1 cellular context compared by ENCODE assay signal in genomic region chr16:12017583-12017982, GRCh38.
A peak's percentile ranks its signal among the peaks of the same experiment; 100 is the strongest.
TF ChIP-seq lines count a peak whose summit lies in the region.

No MANE protein-coding gene starts in this region.

TF ChIP-seq in IMR-90, 13 proteins besides CTCF, POLR2A, EP300 and RAD21:
- no peak for TF ChIP-seq BHLHE40 (IDR thresholded peaks at IDR 0.05; ENCODE audit: low read depth, low read length)
- no peak for TF ChIP-seq NFE2L2 (IDR thresholded peaks at IDR 0.05; ENCODE audit: low read depth, low read length)
- TF ChIP-seq USF2 (IDR thresholded peaks at IDR 0.05; ENCODE audit: low read depth, low read length), result peak; percentile 29; the same call in 1 of the 2 replicates
- no peak for TF ChIP-seq MAZ (IDR thresholded peaks at IDR 0.05; ENCODE audit: borderline replicate concordance, low read depth, low read length)
- no peak for TF ChIP-seq CEBPB (IDR thresholded peaks at IDR 0.05; ENCODE audit: low read depth, low read length)
- no peak for TF ChIP-seq ELK1 (IDR thresholded peaks at IDR 0.05; ENCODE audit: borderline replicate concordance, low read depth, low read length)
